13 cellular contexts compared by ENCODE assay signal in the genomic region with DNA sequence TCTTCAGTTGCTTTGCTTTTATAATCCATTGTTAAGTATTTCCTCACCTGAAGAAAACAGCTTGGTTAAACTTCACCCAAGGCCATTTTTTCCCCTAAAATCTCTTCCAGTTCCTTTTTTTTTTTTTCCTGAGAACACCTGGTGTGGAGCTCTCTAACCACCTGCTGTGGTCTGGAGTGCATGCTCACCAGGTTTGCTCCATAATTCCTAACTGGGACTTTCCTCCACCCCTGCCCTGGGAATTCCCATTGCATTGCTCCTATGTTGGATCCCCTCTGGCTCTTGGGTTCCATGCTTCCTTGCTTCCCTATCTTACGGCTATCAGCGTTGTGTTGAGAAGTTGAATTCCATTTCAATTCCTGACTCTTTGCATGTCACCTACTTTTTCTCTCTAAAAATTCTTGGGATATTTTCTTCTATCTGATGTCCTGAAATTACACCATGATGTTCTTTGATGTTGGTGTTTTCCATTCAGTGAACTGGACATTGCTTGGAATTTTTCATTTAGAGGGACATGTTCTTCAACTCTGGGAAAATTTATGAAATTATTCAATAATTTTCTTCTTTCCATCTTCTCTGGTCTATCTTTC. TPM values are rescaled to one million over a fixed set of nuclear protein-coding genes. Genes with fewer than 3 reads are reported as not detected.
A peak's percentile ranks its signal among the peaks of the same experiment; 100 is the strongest.
DNase-seq lines count a peak whose midpoint lies in the region; ATAC-seq and TF ChIP-seq lines count a peak whose summit lies in the region.
"Had no signal": no experiment of that assay in that cellular context is flagged by ENCODE, and none has a peak within 500 bp of the region (broad histone marks: within the 10 kb centered on the region; RNA-seq: fewer than 3 reads in every experiment).

No MANE protein-coding gene starts in this region.

- no peaks in the 10 kb centered on the region for H3K27me3 Mint-ChIP-seq in endothelial cell (ENCODE audit: unreplicated experiment)
- H3K27me3 Mint-ChIP-seq: B cell had no signal

- H3K9me3 Mint-ChIP-seq in endothelial cell (ENCODE audit: unreplicated experiment): peaks cover 15% of the 10 kb centered on the region

- peak; percentile 59 for DNase-seq in DMS53 (lab: John Stamatoyannopoulos, UW)
- peak; percentile 6 for DNase-seq in DMS53 treated with DMSO at 0.1 percent for 48 hours (lab: John Stamatoyannopoulos, UW; ENCODE audit: unreplicated experiment)
- DNase-seq in endothelial cell (ENCODE audit: low spot score): no peak
- DNase-seq in AG08396 (ENCODE audit: low spot score): no peak
- DNase-seq: CD4-positive, CD25-positive, alpha-beta regulatory T cell; CD8-positive, alpha-beta T cell; DMS153; DMS79 treated with DMSO at 0.1 percent for 48 hours; GF-D8; GOT3 had no signal

- no peaks in the 10 kb centered on the region for H3K4me1 Mint-ChIP-seq in endothelial cell (ENCODE audit: unreplicated experiment)
- H3K4me1 Mint-ChIP-seq: B cell; CD4-positive, CD25-positive, alpha-beta regulatory T cell had no signal

- peak overlapping the region; percentile 5 for H3K4me3 Mint-ChIP-seq in endothelial cell (ENCODE audit: unreplicated experiment)
- H3K4me3 Mint-ChIP-seq: B cell; CD4-positive, CD25-positive, alpha-beta regulatory T cell; CD8-positive, alpha-beta T cell had no signal

- H3K27ac Mint-ChIP-seq in endothelial cell (ENCODE audit: unreplicated experiment): no peak overlapping the region
- H3K27ac Mint-ChIP-seq: B cell; CD4-positive, CD25-positive, alpha-beta regulatory T cell; CD8-positive, alpha-beta T cell had no signal

- H3K36me3 Mint-ChIP-seq in endothelial cell (ENCODE audit: low read depth, unreplicated experiment): peaks cover 5% of the 10 kb centered on the region
- H3K36me3 Mint-ChIP-seq: CD4-positive, CD25-positive, alpha-beta regulatory T cell had no signal

- no peak for TF ChIP-seq CTCF in endothelial cell (IDR thresholded peaks at IDR 0.05; ENCODE audit: unreplicated experiment)

- ATAC-seq in HG03280 (IDR thresholded peaks at IDR 0.05; ENCODE audit: unreplicated experiment): no peak
- no peak for ATAC-seq in HG03460 (IDR thresholded peaks at IDR 0.05; ENCODE audit: unreplicated experiment)
- ATAC-seq: CD8-positive, alpha-beta T cell had no signal

RNA-seq across cellular contexts. Expression of gene DYRK1A, which starts 19.6 kb away (rescaled TPM):
- 87.5 TPM for total RNA-seq in endothelial cell (ENCODE audit: unreplicated experiment)

Comparison
In these comparisons a context has a peak if more than half of its experiments do, and no peak if none do; other contexts are left out.
1. DNase-seq: peak in DMS53 (single experiment) and DMS53 treated with DMSO at 0.1 percent for 48 hours (single experiment); none in endothelial cell (single experiment) and AG08396 (single experiment).